In the genomic region with DNA sequence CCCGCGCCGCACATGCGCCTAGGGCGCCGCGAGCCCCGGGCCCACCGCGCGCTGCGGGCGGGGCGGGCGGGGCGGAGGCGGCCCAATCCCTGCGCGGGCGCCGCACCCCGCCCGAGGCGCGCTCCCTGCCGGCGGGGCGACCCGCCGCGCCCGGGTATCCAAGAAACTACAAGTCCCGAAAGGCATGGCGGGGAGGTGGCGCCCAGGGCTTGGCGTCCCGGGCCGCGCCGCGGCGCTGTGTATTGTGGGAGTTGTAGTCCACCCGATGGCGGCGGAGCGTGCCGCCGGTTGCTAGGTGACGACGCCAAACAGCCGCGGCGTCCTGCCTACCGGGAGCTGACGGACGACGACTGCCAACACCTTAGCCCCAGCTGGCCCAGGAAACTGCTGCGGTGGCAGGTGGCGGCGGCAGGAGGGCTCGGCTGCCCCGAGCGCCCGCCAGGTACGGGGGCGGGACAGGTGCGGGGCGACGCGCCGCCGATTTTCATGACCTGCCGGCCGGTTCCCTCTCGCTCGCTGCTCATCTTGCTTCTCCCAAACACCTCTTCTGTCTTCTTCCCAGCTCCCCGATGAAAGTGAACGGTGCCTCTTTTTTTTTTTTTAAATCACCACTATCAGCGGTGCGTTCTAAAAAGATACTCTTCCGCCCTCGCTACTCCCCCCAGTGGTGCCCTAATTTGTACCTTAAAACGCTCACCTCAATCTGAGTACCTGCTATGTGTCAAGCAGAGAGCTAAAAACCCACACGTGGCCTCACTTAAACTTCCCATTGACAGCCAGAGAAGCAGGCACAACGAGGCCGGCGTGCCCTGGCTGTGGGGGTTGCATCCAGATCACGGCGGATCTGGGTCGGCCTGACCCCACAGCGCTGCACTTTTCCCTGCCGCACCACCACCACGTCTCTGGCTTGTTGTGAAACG, we compare ENCODE assay signal across 8 cellular contexts. TPM values are rescaled to one million over a fixed set of nuclear protein-coding genes. Genes with fewer than 3 reads are reported as not detected.
DNase-seq lines count a peak whose midpoint lies in the region; ATAC-seq and TF ChIP-seq lines count a peak whose summit lies in the region.

TSS of gene CFAP99 (plus strand) at position 304 of the 920 bp plus-strand sequence.

- H3K4me3 ChIP-seq in AG10803 (ENCODE audit: low read length) (peak within 1 kb of the TSS; percentile 63), kidney epithelial cell (ENCODE audit: low read depth, low read length) (peak within 1 kb of the TSS; percentile 51)

- no peaks in the 10 kb centered on the region for H3K36me3 ChIP-seq in kidney epithelial cell (ENCODE audit: control insufficient read depth, insufficient read depth, low read length)

- peak; percentile 88 for ATAC-seq in GM19035 (IDR thresholded peaks at IDR 0.05; ENCODE audit: unreplicated experiment)
- ATAC-seq in HG03354 (IDR thresholded peaks at IDR 0.05; ENCODE audit: poor library complexity, severe bottlenecking, unreplicated experiment), result peak; percentile 93

- peak; percentile 8; the same call in 1 of the 2 replicates for TF ChIP-seq CTCF in AG10803 (conservative IDR thresholded peaks at IDR 0.05; ENCODE audit: low read length)
- TF ChIP-seq CTCF in kidney epithelial cell (IDR thresholded peaks at IDR 0.05; ENCODE audit: insufficient read depth, low read length, poor library complexity, severe bottlenecking), result no peak

- H3K27me3 ChIP-seq in kidney epithelial cell (ENCODE audit: control insufficient read depth, insufficient read depth, low read length), result peaks cover 51% of the 10 kb centered on the region

- DNase-seq in AG10803 (ENCODE audit: low read depth), result peak; percentile 92
- DNase-seq in NCI-H446 treated with DMSO at 0.1 percent for 48 hours (lab: John Stamatoyannopoulos, UW), result peak; percentile 67
- peak; percentile 93 for DNase-seq in activated CD4-positive, CD25-positive, alpha-beta regulatory T cell treated with anti-CD3 and anti-CD28 coated beads, Interleukin-2, amount 50 U/mL, for 72 hours
- peak; percentile 77 to 95 for DNase-seq in cerebellar nuclear complex (lab: John Stamatoyannopoulos, UW)
- DNase-seq in kidney epithelial cell (ENCODE audit: low read depth), result peak; percentile 67
- peak; percentile 96 to 98 for DNase-seq in stimulated activated CD4-positive, alpha-beta T cell treated with anti-CD3 and anti-CD28 coated beads, Interleukin-15, amount 100 ng/mL, for 1 hour (ENCODE audit: low read depth in 1 of 2, low spot score in 1 of 2)

RNA-seq across cellular contexts. Expression of gene CFAP99, which starts in this region (rescaled TPM):
- not detected in 2 replicates for total RNA-seq in kidney epithelial cell

Comparison
In these comparisons a context has a peak if more than half of its experiments do, and no peak if none do; other contexts are left out.
1. Peak in every context shown above with its lines: DNase-seq, ATAC-seq and H3K4me3 ChIP-seq.
2. Peak in DNase-seq and H3K4me3 ChIP-seq in kidney epithelial cell; RNA of the gene not detected or under 1 TPM.